ENCODE assay signal across 7 cellular contexts in the genomic region with DNA sequence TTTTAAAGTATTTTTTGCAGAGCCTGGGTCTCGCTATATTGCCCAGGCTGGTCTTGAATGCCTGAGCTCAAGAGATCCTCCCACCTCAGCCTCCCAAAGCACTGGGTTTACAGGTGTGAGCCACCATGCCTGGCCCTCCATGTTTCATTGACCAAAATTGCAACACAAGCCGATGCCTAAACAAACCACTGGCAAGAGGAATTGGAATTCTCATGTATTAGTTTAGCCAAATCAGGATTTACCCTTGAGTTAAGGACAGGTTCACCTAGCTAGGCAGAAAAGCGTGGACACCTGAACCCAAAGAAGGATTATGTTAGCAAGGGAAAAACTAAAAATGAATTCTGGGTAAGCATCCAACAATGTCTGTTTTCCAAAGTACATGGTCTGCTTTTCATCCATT.
"Had no signal": no experiment of that assay in that cellular context is flagged by ENCODE, and none has a peak within 500 bp of the region (broad histone marks: within the 10 kb centered on the region; RNA-seq: fewer than 3 reads in every experiment).

No MANE protein-coding gene starts in this region.

- FAIRE-seq: HTR-8/SVneo, K562 had no signal

- H3K27ac ChIP-seq: HL-60, KMS-11 had no signal

- H3K4me2 ChIP-seq: KMS-11 had no signal

- DNase-seq: IMR-90, KBM-7, KG1 had no signal

- ATAC-seq: K562 had no signal

- H3K4me3 ChIP-seq: K562 had no signal

- H3K9ac ChIP-seq: KMS-11 had no signal
